13 cellular contexts compared by ENCODE assay signal in the genomic region with DNA sequence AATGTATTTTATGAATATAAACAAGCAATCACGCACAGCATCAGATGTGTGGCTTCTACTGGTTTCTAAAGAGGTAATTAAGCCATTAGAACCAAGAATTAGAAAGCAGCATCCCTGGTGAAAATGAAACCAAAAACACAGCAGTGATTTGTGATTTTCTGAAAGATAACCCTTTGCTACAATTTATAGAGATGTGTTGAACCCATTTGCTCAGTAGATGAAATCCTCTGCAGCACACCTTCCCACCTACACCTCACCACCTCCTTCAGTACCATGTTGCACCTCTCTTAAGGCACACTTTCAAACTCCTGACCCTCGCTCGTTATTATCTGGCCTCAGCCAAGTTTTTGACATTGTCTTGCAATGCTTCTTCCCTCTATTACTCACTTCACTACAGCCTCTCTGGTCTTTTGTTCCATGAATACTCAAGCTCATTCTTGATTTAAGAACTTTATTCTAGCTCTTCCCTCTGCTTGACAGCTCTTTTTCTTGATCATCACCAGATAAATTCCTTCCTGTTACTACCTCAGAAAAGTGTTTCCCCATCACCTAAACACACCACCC. TPM values are rescaled to one million over a fixed set of nuclear protein-coding genes. Genes with fewer than 3 reads are reported as not detected.
DNase-seq lines count a peak whose midpoint lies in the region; ATAC-seq and TF ChIP-seq lines count a peak whose summit lies in the region.
"Had no signal": no experiment of that assay in that cellular context is flagged by ENCODE, and none has a peak within 500 bp of the region (broad histone marks: within the 10 kb centered on the region; RNA-seq: fewer than 3 reads in every experiment).

No MANE protein-coding gene starts in this region.

- H3K9me3 ChIP-seq in ascending aorta: no peaks in the 10 kb centered on the region
- no peaks in the 10 kb centered on the region for H3K9me3 ChIP-seq in sigmoid colon

- no peak for TF ChIP-seq EP300 in sigmoid colon (IDR thresholded peaks at IDR 0.05)

- no peaks in the 10 kb centered on the region for H3K27me3 ChIP-seq in ascending aorta
- H3K27me3 ChIP-seq in sigmoid colon: no peaks in the 10 kb centered on the region

- TF ChIP-seq POLR2A in sigmoid colon (IDR thresholded peaks at IDR 0.05): no peak

- H3K4me3 ChIP-seq in ascending aorta: peak overlapping the region; percentile 14 to 22
- H3K4me3 ChIP-seq in sigmoid colon: peak overlapping the region in 2 of 4 donors; percentile 16 to 28

- H3K4me1 ChIP-seq in ascending aorta: peaks cover 2 to 5% of the 10 kb centered on the region in 2 donors
- H3K4me1 ChIP-seq in sigmoid colon: peaks cover 0 to 26% (median 8%) of the 10 kb centered on the region in 4 donors

- no peak for TF ChIP-seq CTCF in ascending aorta (IDR thresholded peaks at IDR 0.05)
- no peak for TF ChIP-seq CTCF in sigmoid colon (IDR thresholded peaks at IDR 0.05)

- H3K27ac ChIP-seq in ascending aorta: peak overlapping the region in 1 of 2 donors; percentile 19
- H3K27ac ChIP-seq in sigmoid colon: peak overlapping the region; percentile 43 to 66 (median 46)
- H3K27ac ChIP-seq: 22Rv1, VCaP had no signal

- peak; percentile 34 for ATAC-seq in HG02759 (IDR thresholded peaks at IDR 0.05; ENCODE audit: unreplicated experiment)

- DNase-seq in NCI-H1417 (lab: John Stamatoyannopoulos, UW) (peak in 2 of 3 experiments; percentile 1 to 68), NCI-H1417 treated with DMSO at 0.1 percent for 48 hours (lab: John Stamatoyannopoulos, UW) (no peak), ascending aorta (ENCODE audit: low spot score in 2 of 2) (no peak), sigmoid colon (no peak), COLO668 (lab: John Stamatoyannopoulos, UW; ENCODE audit: unreplicated experiment) (no peak)
- no peak for DNase-seq in stimulated activated CD4-positive, alpha-beta T cell treated with anti-CD3 and anti-CD28 coated beads, Interleukin-2, amount 100 ng/mL, for 24 hours
- DNase-seq in activated CD4-positive, alpha-beta T cell treated with anti-CD3 and anti-CD28 coated beads, Interleukin-2, amount 50 U/mL, for 1 hour: no peak
- DNase-seq: foreskin melanocyte, NCI-H1048, retina had no signal

- intact Hi-C loops in ascending aorta (cut with DNase I) (no loop called here), sigmoid colon (cut with DNase I) (loop anchor here (1.0 kb wide), 1 partner anchor 88 kb away; no protein-coding TSS in a partner anchor)

- WGBS in sigmoid colon, 2 donors: 54 to 76% methylated on average over 3 of the region's 3 CpGs

- no peaks in the 10 kb centered on the region for H3K36me3 ChIP-seq in ascending aorta
- H3K36me3 ChIP-seq in sigmoid colon: no peaks in the 10 kb centered on the region

RNA-seq across cellular contexts. Expression of a gene that starts 38.6 kb away (rescaled TPM):
- total RNA-seq in ascending aorta (69.1 TPM), sigmoid colon (10 to 100 TPM; 26.0 to 50.4 (median 30.2) TPM)
- 10 to 100 TPM; 12.0 to 22.7 (median 22.4) TPM for polyA plus RNA-seq in sigmoid colon

RNA-seq across cellular contexts. Expression of a gene that starts 38.7 kb away (rescaled TPM):
- total RNA-seq in ascending aorta (2.7 TPM), sigmoid colon (10 to 100 TPM in 3 of 4 donors, 1 to 10 TPM in 1; 9.1 to 25.7 (median 17.8) TPM)
- 10 to 100 TPM; 10.7 to 12.5 (median 12.0) TPM for polyA plus RNA-seq in sigmoid colon

RNA-seq across cellular contexts. Expression of a gene that starts 53.4 kb away (rescaled TPM):
- total RNA-seq in ascending aorta (18.4 TPM), sigmoid colon (10 to 100 TPM in 1 of 4 donors, 1 to 10 TPM in 3; 1.8 to 10.0 (median 2.9) TPM)
- polyA plus RNA-seq in sigmoid colon: 1 to 10 TPM; 3.0 to 5.7 (median 3.7) TPM

Comparison
In these comparisons a context has a peak if more than half of its experiments do, and no peak if none do; other contexts are left out.
1. DNase-seq: peak in NCI-H1417 (2 of 3); none in NCI-H1417 treated with DMSO at 0.1 percent for 48 hours (single experiment), ascending aorta (0 of 2), sigmoid colon (single experiment), COLO668 (single experiment), stimulated activated CD4-positive, alpha-beta T cell treated with anti-CD3 and anti-CD28 coated beads, Interleukin-2, amount 100 ng/mL, for 24 hours (0 of 2) and activated CD4-positive, alpha-beta T cell treated with anti-CD3 and anti-CD28 coated beads, Interleukin-2, amount 50 U/mL, for 1 hour (single experiment).